Comparison of ENCODE assay signal across 1 cellular context in the genomic region with DNA sequence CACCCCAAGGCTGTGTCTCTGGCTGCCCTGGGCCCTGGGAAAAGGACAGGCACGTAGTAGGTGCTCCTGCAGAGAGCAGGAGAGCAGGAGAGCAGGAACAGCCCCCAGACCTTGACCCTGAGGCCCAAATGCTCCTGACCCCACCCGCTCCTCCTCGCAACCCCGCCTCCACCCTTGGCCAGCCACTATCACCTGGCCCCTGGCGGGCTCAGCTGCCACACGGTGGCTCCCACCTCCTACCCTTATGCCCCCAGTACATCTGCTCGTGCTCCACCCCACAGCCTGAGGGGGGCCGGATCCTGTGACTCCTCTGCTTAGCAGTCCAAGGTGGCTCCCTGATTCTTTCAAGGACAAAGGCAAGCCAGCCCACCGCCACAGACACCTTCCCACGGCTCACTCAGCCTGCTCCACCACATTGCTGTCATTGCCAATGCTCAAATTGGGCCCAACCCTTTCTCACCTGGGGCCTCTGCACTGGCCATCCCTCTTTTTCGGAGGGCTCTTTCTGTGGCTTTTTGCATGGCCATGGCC.
TF ChIP-seq lines count a peak whose summit lies in the region.

No MANE protein-coding gene starts in this region.

TF ChIP-seq in GM23338, 12 proteins besides CTCF, POLR2A, EP300 and RAD21:
- no peak for TF ChIP-seq EZH2phosphoT487 (IDR thresholded peaks at IDR 0.05; ENCODE audit: unreplicated experiment)
- TF ChIP-seq, protein P1, sequence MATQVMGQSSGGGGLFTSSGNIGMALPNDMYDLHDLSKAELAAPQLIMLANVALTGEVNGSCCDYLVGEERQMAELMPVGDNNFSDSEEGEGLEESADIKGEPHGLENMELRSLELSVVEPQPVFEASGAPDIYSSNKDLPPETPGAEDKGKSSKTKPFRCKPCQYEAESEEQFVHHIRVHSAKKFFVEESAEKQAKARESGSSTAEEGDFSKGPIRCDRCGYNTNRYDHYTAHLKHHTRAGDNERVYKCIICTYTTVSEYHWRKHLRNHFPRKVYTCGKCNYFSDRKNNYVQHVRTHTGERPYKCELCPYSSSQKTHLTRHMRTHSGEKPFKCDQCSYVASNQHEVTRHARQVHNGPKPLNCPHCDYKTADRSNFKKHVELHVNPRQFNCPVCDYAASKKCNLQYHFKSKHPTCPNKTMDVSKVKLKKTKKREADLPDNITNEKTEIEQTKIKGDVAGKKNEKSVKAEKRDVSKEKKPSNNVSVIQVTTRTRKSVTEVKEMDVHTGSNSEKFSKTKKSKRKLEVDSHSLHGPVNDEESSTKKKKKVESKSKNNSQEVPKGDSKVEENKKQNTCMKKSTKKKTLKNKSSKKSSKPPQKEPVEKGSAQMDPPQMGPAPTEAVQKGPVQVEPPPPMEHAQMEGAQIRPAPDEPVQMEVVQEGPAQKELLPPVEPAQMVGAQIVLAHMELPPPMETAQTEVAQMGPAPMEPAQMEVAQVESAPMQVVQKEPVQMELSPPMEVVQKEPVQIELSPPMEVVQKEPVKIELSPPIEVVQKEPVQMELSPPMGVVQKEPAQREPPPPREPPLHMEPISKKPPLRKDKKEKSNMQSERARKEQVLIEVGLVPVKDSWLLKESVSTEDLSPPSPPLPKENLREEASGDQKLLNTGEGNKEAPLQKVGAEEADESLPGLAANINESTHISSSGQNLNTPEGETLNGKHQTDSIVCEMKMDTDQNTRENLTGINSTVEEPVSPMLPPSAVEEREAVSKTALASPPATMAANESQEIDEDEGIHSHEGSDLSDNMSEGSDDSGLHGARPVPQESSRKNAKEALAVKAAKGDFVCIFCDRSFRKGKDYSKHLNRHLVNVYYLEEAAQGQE (IDR thresholded peaks at IDR 0.05; ENCODE audit: unreplicated experiment): no peak
- TF ChIP-seq ZNF114 (CRISPR knock-in tag; IDR thresholded peaks at IDR 0.05): no peak
- no peak for TF ChIP-seq EZH2 (IDR thresholded peaks at IDR 0.05; ENCODE audit: low read depth, unreplicated experiment)
- TF ChIP-seq, protein P2, sequence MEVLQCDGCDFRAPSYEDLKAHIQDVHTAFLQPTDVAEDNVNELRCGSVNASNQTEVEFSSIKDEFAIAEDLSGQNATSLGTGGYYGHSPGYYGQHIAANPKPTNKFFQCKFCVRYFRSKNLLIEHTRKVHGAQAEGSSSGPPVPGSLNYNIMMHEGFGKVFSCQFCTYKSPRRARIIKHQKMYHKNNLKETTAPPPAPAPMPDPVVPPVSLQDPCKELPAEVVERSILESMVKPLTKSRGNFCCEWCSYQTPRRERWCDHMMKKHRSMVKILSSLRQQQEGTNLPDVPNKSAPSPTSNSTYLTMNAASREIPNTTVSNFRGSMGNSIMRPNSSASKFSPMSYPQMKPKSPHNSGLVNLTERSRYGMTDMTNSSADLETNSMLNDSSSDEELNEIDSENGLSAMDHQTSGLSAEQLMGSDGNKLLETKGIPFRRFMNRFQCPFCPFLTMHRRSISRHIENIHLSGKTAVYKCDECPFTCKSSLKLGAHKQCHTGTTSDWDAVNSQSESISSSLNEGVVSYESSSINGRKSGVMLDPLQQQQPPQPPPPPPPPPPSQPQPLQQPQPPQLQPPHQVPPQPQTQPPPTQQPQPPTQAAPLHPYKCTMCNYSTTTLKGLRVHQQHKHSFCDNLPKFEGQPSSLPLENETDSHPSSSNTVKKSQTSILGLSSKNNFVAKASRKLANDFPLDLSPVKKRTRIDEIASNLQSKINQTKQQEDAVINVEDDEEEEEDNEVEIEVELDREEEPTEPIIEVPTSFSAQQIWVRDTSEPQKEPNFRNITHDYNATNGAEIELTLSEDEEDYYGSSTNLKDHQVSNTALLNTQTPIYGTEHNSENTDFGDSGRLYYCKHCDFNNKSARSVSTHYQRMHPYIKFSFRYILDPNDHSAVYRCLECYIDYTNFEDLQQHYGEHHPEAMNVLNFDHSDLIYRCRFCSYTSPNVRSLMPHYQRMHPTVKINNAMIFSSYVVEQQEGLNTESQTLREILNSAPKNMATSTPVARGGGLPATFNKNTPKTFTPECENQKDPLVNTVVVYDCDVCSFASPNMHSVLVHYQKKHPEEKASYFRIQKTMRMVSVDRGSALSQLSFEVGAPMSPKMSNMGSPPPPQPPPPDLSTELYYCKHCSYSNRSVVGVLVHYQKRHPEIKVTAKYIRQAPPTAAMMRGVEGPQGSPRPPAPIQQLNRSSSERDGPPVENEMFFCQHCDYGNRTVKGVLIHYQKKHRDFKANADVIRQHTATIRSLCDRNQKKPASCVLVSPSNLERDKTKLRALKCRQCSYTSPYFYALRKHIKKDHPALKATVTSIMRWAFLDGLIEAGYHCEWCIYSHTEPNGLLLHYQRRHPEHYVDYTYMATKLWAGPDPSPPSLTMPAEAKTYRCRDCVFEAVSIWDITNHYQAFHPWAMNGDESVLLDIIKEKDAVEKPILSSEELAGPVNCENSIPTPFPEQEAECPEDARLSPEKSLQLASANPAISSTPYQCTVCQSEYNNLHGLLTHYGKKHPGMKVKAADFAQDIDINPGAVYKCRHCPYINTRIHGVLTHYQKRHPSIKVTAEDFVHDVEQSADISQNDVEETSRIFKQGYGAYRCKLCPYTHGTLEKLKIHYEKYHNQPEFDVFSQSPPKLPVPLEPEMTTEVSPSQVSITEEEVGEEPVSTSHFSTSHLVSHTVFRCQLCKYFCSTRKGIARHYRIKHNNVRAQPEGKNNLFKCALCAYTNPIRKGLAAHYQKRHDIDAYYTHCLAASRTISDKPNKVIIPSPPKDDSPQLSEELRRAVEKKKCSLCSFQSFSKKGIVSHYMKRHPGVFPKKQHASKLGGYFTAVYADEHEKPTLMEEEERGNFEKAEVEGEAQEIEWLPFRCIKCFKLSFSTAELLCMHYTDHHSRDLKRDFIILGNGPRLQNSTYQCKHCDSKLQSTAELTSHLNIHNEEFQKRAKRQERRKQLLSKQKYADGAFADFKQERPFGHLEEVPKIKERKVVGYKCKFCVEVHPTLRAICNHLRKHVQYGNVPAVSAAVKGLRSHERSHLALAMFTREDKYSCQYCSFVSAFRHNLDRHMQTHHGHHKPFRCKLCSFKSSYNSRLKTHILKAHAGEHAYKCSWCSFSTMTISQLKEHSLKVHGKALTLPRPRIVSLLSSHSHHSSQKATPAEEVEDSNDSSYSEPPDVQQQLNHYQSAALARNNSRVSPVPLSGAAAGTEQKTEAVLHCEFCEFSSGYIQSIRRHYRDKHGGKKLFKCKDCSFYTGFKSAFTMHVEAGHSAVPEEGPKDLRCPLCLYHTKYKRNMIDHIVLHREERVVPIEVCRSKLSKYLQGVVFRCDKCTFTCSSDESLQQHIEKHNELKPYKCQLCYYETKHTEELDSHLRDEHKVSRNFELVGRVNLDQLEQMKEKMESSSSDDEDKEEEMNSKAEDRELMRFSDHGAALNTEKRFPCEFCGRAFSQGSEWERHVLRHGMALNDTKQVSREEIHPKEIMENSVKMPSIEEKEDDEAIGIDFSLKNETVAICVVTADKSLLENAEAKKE (CRISPR knock-in tag; IDR thresholded peaks at IDR 0.05): no peak
- no peak for TF ChIP-seq JUNB (IDR thresholded peaks at IDR 0.05; ENCODE audit: unreplicated experiment)
- TF ChIP-seq ZNF331 (CRISPR knock-in tag; IDR thresholded peaks at IDR 0.05; ENCODE audit: low read depth): no peak
- TF ChIP-seq NANOG (IDR thresholded peaks at IDR 0.05; ENCODE audit: borderline replicate concordance): no peak
- no peak for TF ChIP-seq CREB1 (CRISPR knock-in tag; IDR thresholded peaks at IDR 0.05; ENCODE audit: low read depth)
- no peak for TF ChIP-seq STAT1 (IDR thresholded peaks at IDR 0.05; ENCODE audit: unreplicated experiment)
